8 cellular contexts compared by ENCODE assay signal in the genomic region with DNA sequence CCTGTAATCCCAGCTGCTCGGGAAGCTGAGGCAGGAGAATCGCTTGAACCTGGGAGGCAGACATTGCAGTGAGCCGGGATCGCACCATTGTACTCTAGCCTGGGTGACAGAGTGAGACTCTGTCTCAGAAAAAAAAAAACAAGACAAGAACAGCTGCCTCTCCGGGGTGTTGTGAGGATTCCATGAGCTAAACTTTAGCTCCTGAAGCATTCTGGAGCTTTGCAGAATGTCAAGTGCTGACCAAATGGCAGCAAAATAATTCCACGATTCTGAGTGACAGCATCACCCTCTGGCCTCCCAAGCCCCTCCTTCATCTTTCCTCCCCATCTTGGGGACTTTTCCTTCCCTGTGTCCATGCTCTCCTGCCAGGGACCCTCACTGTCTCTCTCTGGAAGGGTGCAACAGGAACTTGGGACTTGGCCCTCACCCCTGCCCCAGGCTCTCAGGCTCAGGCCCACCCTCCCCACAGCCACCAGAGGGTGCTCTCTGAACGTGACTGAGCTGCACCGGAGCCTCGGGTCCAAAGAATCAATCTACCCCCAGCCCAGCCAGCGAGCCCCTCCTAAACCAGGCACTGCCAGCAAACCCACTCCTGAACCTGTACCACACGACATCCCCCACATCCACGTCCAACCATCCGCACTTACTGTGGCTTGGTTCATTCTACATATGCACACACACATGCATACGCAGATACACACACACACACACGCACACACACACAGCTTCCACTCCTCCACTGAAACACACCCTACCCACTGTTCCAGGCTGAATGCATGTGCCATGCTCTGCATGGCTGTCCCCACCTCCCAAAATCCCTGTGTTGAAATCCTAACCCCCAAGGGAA. TPM values are rescaled to one million over a fixed set of nuclear protein-coding genes. Genes with fewer than 3 reads are reported as not detected.
A peak's percentile ranks its signal among the peaks of the same experiment; 100 is the strongest.
DNase-seq lines count a peak whose midpoint lies in the region; ATAC-seq and TF ChIP-seq lines count a peak whose summit lies in the region.

No MANE protein-coding gene starts in this region.

- H3K36me3 ChIP-seq in skeletal muscle tissue (ENCODE audit: control insufficient read depth in 3 of 3, insufficient read depth in 3 of 3, low read length in 3 of 3): no peaks in the 10 kb centered on the region

- H3K4me3 ChIP-seq in foreskin fibroblast (ENCODE audit: low read depth in 1 of 2, low read length in 2 of 2): no peak overlapping the region
- peak overlapping the region in 1 of 3 donors; percentile 6 for H3K4me3 ChIP-seq in skeletal muscle tissue (ENCODE audit: low read length in 3 of 3)

- no peaks in the 10 kb centered on the region for H3K9me3 ChIP-seq in skeletal muscle tissue (ENCODE audit: control insufficient read depth in 3 of 3, low read length in 3 of 3)

- H3K27ac ChIP-seq in skeletal muscle tissue (ENCODE audit: low read depth, low read length): peak overlapping the region; percentile 56

- H3K9ac ChIP-seq in skeletal muscle tissue (ENCODE audit: low read depth in 1 of 3, low read length in 3 of 3): no peak overlapping the region

- DNase-seq in DMS53 (lab: John Stamatoyannopoulos, UW) (peak; percentile 62), DMS53 treated with DMSO at 0.1 percent for 48 hours (lab: John Stamatoyannopoulos, UW; ENCODE audit: unreplicated experiment) (no peak), NCI-H69 (lab: John Stamatoyannopoulos, UW) (peak; percentile 19), foreskin fibroblast (peak in 1 of 2 donors; percentile 52), NCI-H146 (lab: John Stamatoyannopoulos, UW) (no peak)
- peak; percentile 75 to 77 for DNase-seq in activated T-cell treated with anti-CD3 and anti-CD28 coated beads, Interleukin-2, amount 50 U/mL, for 48 hours

- no peak for ATAC-seq in GM21576 (IDR thresholded peaks at IDR 0.05; ENCODE audit: unreplicated experiment)

- peak; percentile 72 for TF ChIP-seq CTCF in foreskin fibroblast (IDR thresholded peaks at IDR 0.05; ENCODE audit: low read depth, low read length)

- H3K4me1 ChIP-seq in skeletal muscle tissue (ENCODE audit: control insufficient read depth in 3 of 3, insufficient read depth in 3 of 3, low read length in 3 of 3): peaks cover 14 to 37% (median 29%) of the 10 kb centered on the region in 3 donors

- no peaks in the 10 kb centered on the region for H3K27me3 ChIP-seq in skeletal muscle tissue (ENCODE audit: control insufficient read depth in 3 of 3, insufficient read depth in 3 of 3, low read length in 3 of 3)

RNA-seq across cellular contexts. Expression of a gene that starts 45.7 kb away (rescaled TPM):
- 3.7 TPM for total RNA-seq in skeletal muscle tissue

Comparison
In these comparisons a context has a peak if more than half of its experiments do, and no peak if none do; other contexts are left out.
1. DNase-seq: peak in DMS53 (single experiment), NCI-H69 (single experiment) and activated T-cell treated with anti-CD3 and anti-CD28 coated beads, Interleukin-2, amount 50 U/mL, for 48 hours (2 of 2); none in DMS53 treated with DMSO at 0.1 percent for 48 hours (single experiment) and NCI-H146 (single experiment).